Comparison of ENCODE assay signal across 15 cellular contexts in the genomic region with DNA sequence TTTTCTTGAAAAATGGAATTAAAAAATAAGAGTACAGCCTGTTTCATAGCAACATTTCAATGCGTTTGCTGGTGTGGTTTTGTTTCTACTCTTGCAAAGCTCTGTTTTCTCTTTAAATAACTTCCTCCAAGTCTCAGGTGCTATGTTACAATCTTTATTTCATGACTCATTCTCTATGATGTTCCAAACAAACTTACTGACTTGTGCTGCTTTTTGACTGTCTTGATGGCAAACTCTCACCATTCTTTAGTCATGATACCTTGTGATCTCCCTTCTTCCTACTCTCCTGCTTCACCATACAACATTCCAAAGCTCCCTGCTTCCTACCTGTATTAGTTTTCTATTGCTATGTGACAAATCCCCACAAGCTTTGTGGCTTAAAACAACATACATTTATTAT.
"Had no signal": no experiment of that assay in that cellular context is flagged by ENCODE, and none has a peak within 500 bp of the region (broad histone marks: within the 10 kb centered on the region; RNA-seq: fewer than 3 reads in every experiment).

No MANE protein-coding gene starts in this region.

- H3K4me3 ChIP-seq: dorsolateral prefrontal cortex, gastrocnemius medialis, heart right ventricle, left lung, ovary, stomach, thyroid gland had no signal

- H3K27ac ChIP-seq: dorsolateral prefrontal cortex, gastrocnemius medialis, heart right ventricle, left lung, ovary, stomach, thyroid gland had no signal

- H3K4me1 ChIP-seq: gastrocnemius medialis, left lung, stomach, thyroid gland had no signal

- H3K27me3 ChIP-seq: dorsolateral prefrontal cortex, ovary, thyroid gland had no signal

- H3K36me3 ChIP-seq: gastrocnemius medialis, heart right ventricle, left lung, ovary, stomach, thyroid gland had no signal

- DNase-seq: activated CD4-positive, alpha-beta memory T cell treated with anti-CD3 and anti-CD28 coated beads, Interleukin-2, amount 10 ng/mL, durations not matched to agents 7 days and 5 days; activated CD4-positive, alpha-beta T cell treated with anti-CD3 and anti-CD28 coated beads for 1 hour; activated CD8-positive, alpha-beta memory T cell treated with anti-CD3 and anti-CD28 coated beads, Interleukin-2, amount 50 U/mL, for 48 hours; activated naive CD4-positive, alpha-beta T cell treated with Interleukin-2 at 50 U/mL for 16 hours; activated naive CD8-positive, alpha-beta T cell treated with anti-CD3 and anti-CD28 coated beads, Interleukin-2, amount 50 U/mL, for 24 hours; dorsolateral prefrontal cortex; gastrocnemius medialis; heart right ventricle; islet precursor cell; left lung; ovary; stimulated activated CD4-positive, alpha-beta T cell treated with anti-CD3 and anti-CD28 coated beads, Interleukin-15, amount 100 ng/mL, for 24 hours; stimulated activated CD4-positive, alpha-beta T cell treated with anti-CD3 and anti-CD28 coated beads, Interleukin-4, amount 100 ng/mL, for 4 hours; stomach; thyroid gland had no signal

- H3K9me3 ChIP-seq: gastrocnemius medialis, ovary, thyroid gland had no signal

- ATAC-seq: activated naive CD8-positive, alpha-beta T cell treated with anti-CD3 and anti-CD28 coated beads, Interleukin-2, amount 50 U/mL, for 24 hours; gastrocnemius medialis; heart right ventricle; left lung had no signal
